8 cellular contexts compared by ENCODE assay signal in genomic region chr1:221741971-221742554, GRCh38. TPM values are rescaled to one million over a fixed set of nuclear protein-coding genes. Genes with fewer than 3 reads are reported as not detected.
DNase-seq lines count a peak whose midpoint lies in the region; TF ChIP-seq lines count a peak whose summit lies in the region.

Gene DUSP10 (minus strand): TSS chr1:221742089. CDS start chr1:221739744, 2,345 bp downstream.

- no peaks in the 10 kb centered on the region; the same call in 1 of the 2 replicates for H3K36me3 Mint-ChIP-seq in HFFc6 (ENCODE audit: low read depth)
- H3K36me3 Mint-ChIP-seq in activated naive CD4-positive, alpha-beta T cell treated with anti-CD3 and anti-CD28 coated beads for 36 hours (ENCODE audit: low read depth): peaks cover 23% of the 10 kb centered on the region

- H3K9me3 ChIP-seq in neutrophil: no peaks in the 10 kb centered on the region

- peak; percentile 99 for DNase-seq in GM06990 (ENCODE audit: extremely low read depth, insufficient read length)
- peak; percentile 100 for DNase-seq in HFFc6
- DNase-seq in NB4 (ENCODE audit: low read depth): peak; percentile 99
- peak; percentile 99 for DNase-seq in SK-N-DZ (ENCODE audit: low spot score)
- peak; percentile 99 for DNase-seq in activated naive CD4-positive, alpha-beta T cell treated with anti-CD3 and anti-CD28 coated beads for 36 hours
- peak; percentile 100 for DNase-seq in germinal center (ENCODE audit: low spot score)
- DNase-seq in substantia nigra (lab: John Stamatoyannopoulos, UW): peak; percentile 74 to 99 (median 98)

- no peaks in the 10 kb centered on the region for H3K9me3 Mint-ChIP-seq in HFFc6
- H3K9me3 Mint-ChIP-seq in activated naive CD4-positive, alpha-beta T cell treated with anti-CD3 and anti-CD28 coated beads for 36 hours: no peaks in the 10 kb centered on the region

- H3K27ac Mint-ChIP-seq in HFFc6: no peak within 1 kb of the TSS
- peak within 1 kb of the TSS; percentile 48 for H3K27ac Mint-ChIP-seq in activated naive CD4-positive, alpha-beta T cell treated with anti-CD3 and anti-CD28 coated beads for 36 hours

- peak within 1 kb of the TSS; percentile 73 for H3K4me3 ChIP-seq in GM06990 (replicated peaks; ENCODE audit: low read depth, low read length)
- peak within 1 kb of the TSS; percentile 90 for H3K4me3 ChIP-seq in NB4 (ENCODE audit: low read depth, low read length)
- peak within 1 kb of the TSS; percentile 93 to 97 for H3K4me3 ChIP-seq in neutrophil (ENCODE audit: low read depth in 1 of 2, low read length in 1 of 2)

- H3K27me3 ChIP-seq in GM06990 (replicated peaks; ENCODE audit: control insufficient read depth, insufficient read depth, low read length) (no peaks in the 10 kb centered on the region), neutrophil (peaks cover 11% of the 10 kb centered on the region)

- H3K36me3 ChIP-seq in GM06990 (ENCODE audit: control insufficient read depth, insufficient read depth, low read length) (peaks cover 7% of the 10 kb centered on the region), neutrophil (no peaks in the 10 kb centered on the region)

- no peak within 1 kb of the TSS for H3K4me3 Mint-ChIP-seq in HFFc6
- H3K4me3 Mint-ChIP-seq in activated naive CD4-positive, alpha-beta T cell treated with anti-CD3 and anti-CD28 coated beads for 36 hours: no peak within 1 kb of the TSS

- H3K4me1 Mint-ChIP-seq in HFFc6 (ENCODE audit: low read depth): peaks cover 11% of the 10 kb centered on the region
- H3K4me1 Mint-ChIP-seq in activated naive CD4-positive, alpha-beta T cell treated with anti-CD3 and anti-CD28 coated beads for 36 hours (ENCODE audit: low read depth): peaks cover 31% of the 10 kb centered on the region

- peaks cover 23 to 27% of the 10 kb centered on the region in 2 experiments for H3K4me1 ChIP-seq in neutrophil (ENCODE audit: control insufficient read depth in 1 of 2, insufficient read depth in 1 of 2, low read depth in 1 of 2, low read length in 1 of 2)

- intact Hi-C loops in activated naive CD4-positive, alpha-beta T cell treated with anti-CD3 and anti-CD28 coated beads for 36 hours (cut with micrococcal nuclease): loop anchor here (1.0 to 10.0 kb wide), 21 partner anchors 16 to 970 kb away; partner anchors contain the start of genes AIDA and BROX

- TF ChIP-seq POLR2A in NB4 (IDR thresholded peaks at IDR 0.05; ENCODE audit: extremely low read depth, insufficient read length): peak; percentile 64

- H3K27ac ChIP-seq in neutrophil (peak within 1 kb of the TSS; percentile 93), substantia nigra (ENCODE audit: low read depth, low read length, poor library complexity, severe bottlenecking) (peak within 1 kb of the TSS; percentile 96)

- peak; percentile 18 for TF ChIP-seq CTCF in GM06990 (IDR thresholded peaks at IDR 0.05; ENCODE audit: insufficient read depth, low read length, poor library complexity, severe bottlenecking)
- TF ChIP-seq CTCF in HFFc6 (IDR thresholded peaks at IDR 0.05): no peak
- no peak for TF ChIP-seq CTCF in NB4 (IDR thresholded peaks at IDR 0.05; ENCODE audit: low read depth, low read length)
- TF ChIP-seq CTCF in neutrophil (IDR thresholded peaks at IDR 0.05): no peak

- H3K27me3 Mint-ChIP-seq in HFFc6 (ENCODE audit: insufficient read depth): no peaks in the 10 kb centered on the region
- H3K27me3 Mint-ChIP-seq in activated naive CD4-positive, alpha-beta T cell treated with anti-CD3 and anti-CD28 coated beads for 36 hours (ENCODE audit: low read depth): no peaks in the 10 kb centered on the region

- CTCF ChIA-PET in activated naive CD4-positive, alpha-beta T cell treated with anti-CD3 and anti-CD28 coated beads for 36 hours (lab: Charles Lee): interaction anchor here (0.8 to 2.8 kb wide), 11 partner anchors 14 to 265 kb away, joined by 3 to 10 read pairs (median 4); no protein-coding TSS in a partner anchor

RNA-seq across cellular contexts. Expression of gene DUSP10, which starts in this region (rescaled TPM):
- 10 to 100 TPM; 30.5 to 48.9 (median 43.8) TPM for total RNA-seq in HFFc6 (2021; fragmentation: NEBNext Ultra II Directional; extraction: Animal tissue kit (Norgen Biotek cat#: 25700))
- polyA plus RNA-seq in SK-N-DZ (2014; cell fraction: cytosol; rRNA removed): 1.9 and 2.7 TPM in 2 replicates
- polyA plus RNA-seq in SK-N-DZ (2014; cell fraction: nucleus; rRNA removed): 1.8 and 2.9 TPM in 2 replicates
- total RNA-seq in activated naive CD4-positive, alpha-beta T cell treated with anti-CD3 and anti-CD28 coated beads for 36 hours: 1 to 10 TPM; 9.1 TPM

Comparison
In these comparisons a context has a peak if more than half of its experiments do, and no peak if none do; other contexts are left out.
1. Peak in every context shown above with its lines: DNase-seq, H3K4me3 ChIP-seq and H3K27ac ChIP-seq.